ENCODE assay signal across 9 cellular contexts in genomic region chr2:33426666-33427231, GRCh38. TPM values are rescaled to one million over a fixed set of nuclear protein-coding genes. Genes with fewer than 3 reads are reported as not detected.
DNase-seq lines count a peak whose midpoint lies in the region; ATAC-seq and TF ChIP-seq lines count a peak whose summit lies in the region.
"Had no signal": no experiment of that assay in that cellular context is flagged by ENCODE, and none has a peak within 500 bp of the region (broad histone marks: within the 10 kb centered on the region; RNA-seq: fewer than 3 reads in every experiment).

No MANE protein-coding gene starts in this region.

- H3K27me3 Mint-ChIP-seq in HFFc6 (ENCODE audit: insufficient read depth) (no peaks in the 10 kb centered on the region), WTC11 (ENCODE audit: low read depth) (no peaks in the 10 kb centered on the region)

- no peaks in the 10 kb centered on the region for H3K9me3 ChIP-seq in trophoblast cell (ENCODE audit: insufficient read depth, low read depth, low read length)

- H2BK12ac ChIP-seq in trophoblast cell (ENCODE audit: low read length) = no peak overlapping the region

- peaks cover 74% of the 10 kb centered on the region for H3K4me1 Mint-ChIP-seq in HFFc6 (ENCODE audit: low read depth)
- no peaks in the 10 kb centered on the region for H3K4me1 Mint-ChIP-seq in WTC11

- H3K79me2 ChIP-seq in trophoblast cell (ENCODE audit: control insufficient read depth, insufficient read depth, low read length, poor library complexity) = no peaks in the 10 kb centered on the region

- ATAC-seq in WTC11 (no peak), GM19463 (IDR thresholded peaks at IDR 0.05; ENCODE audit: unreplicated experiment) (no peak)

- no peak for TF ChIP-seq CTCF in HFFc6 (IDR thresholded peaks at IDR 0.05)
- TF ChIP-seq CTCF in WTC11 (IDR thresholded peaks at IDR 0.05) = no peak

- H3K27ac Mint-ChIP-seq in HFFc6 = peak overlapping the region; percentile 88
- no peak overlapping the region for H3K27ac Mint-ChIP-seq in WTC11

- no peak overlapping the region for H3K9ac ChIP-seq in trophoblast cell (ENCODE audit: low read length)

- H3K36me3 Mint-ChIP-seq in HFFc6 (ENCODE audit: low read depth) (peaks cover 12% of the 10 kb centered on the region), WTC11 (peaks cover 2% of the 10 kb centered on the region; the same call in 1 of the 2 replicates)

- no peak overlapping the region for H4K91ac ChIP-seq in trophoblast cell (ENCODE audit: low read depth, low read length)

- peak overlapping the region; percentile 19; the same call in 1 of the 2 replicates for H3K4me3 Mint-ChIP-seq in HFFc6
- H3K4me3 Mint-ChIP-seq in WTC11 = no peak overlapping the region

- H3K9me3 Mint-ChIP-seq in HFFc6 = no peaks in the 10 kb centered on the region
- H3K9me3 Mint-ChIP-seq in WTC11 = peaks cover 22% of the 10 kb centered on the region

- no peak overlapping the region for H4K12ac ChIP-seq in trophoblast cell (ENCODE audit: low read depth, low read length)

- no peaks in the 10 kb centered on the region for H3K27me3 ChIP-seq in trophoblast cell (ENCODE audit: insufficient read depth, low read length)

- no peak overlapping the region for H3K4me2 ChIP-seq in trophoblast cell (ENCODE audit: low read length)

- CTCF ChIA-PET in WTC11 (lab: Charles Lee) = no interaction called here

- H2BK120ac ChIP-seq in trophoblast cell (ENCODE audit: insufficient read depth, low read length, poor library complexity) = no peak overlapping the region

- H2AFZ ChIP-seq in trophoblast cell (ENCODE audit: insufficient read depth, low read length, poor library complexity) = no peak overlapping the region

- H3K36me3 ChIP-seq in trophoblast cell (ENCODE audit: control insufficient read depth in 1 of 2, insufficient read depth in 2 of 2, low read length in 2 of 2) = no peaks in the 10 kb centered on the region

- H3K4me3 ChIP-seq in trophoblast cell (ENCODE audit: low read depth, low read length) = no peak overlapping the region

- DNase-seq in HFFc6 = peak; percentile 91
- DNase-seq in NCI-H69 (lab: John Stamatoyannopoulos, UW) = peak; percentile 20
- peak; percentile 92 for DNase-seq in fibroblast of gingiva (ENCODE audit: low read depth)
- DNase-seq in trophoblast cell = peak; percentile 18 to 45
- DNase-seq in WTC11 (ENCODE audit: low spot score) = no peak
- no peak for DNase-seq in NCI-H1092 treated with DMSO at 0.1 percent for 48 hours (lab: John Stamatoyannopoulos, UW)
- no peak for DNase-seq in NCI-H510A treated with DMSO at 0.1 percent for 48 hours (lab: John Stamatoyannopoulos, UW)
- DNase-seq: posterior cingulate gyrus had no signal

- no peaks in the 10 kb centered on the region for H3K79me1 ChIP-seq in trophoblast cell (ENCODE audit: low read length)

- no peak overlapping the region for H2AK5ac ChIP-seq in trophoblast cell (ENCODE audit: low read length)

- H3K14ac ChIP-seq in trophoblast cell (ENCODE audit: low read length) = no peak overlapping the region

- no peak overlapping the region for H3K18ac ChIP-seq in trophoblast cell (ENCODE audit: low read length)

- no peak overlapping the region for H3K4ac ChIP-seq in trophoblast cell (ENCODE audit: low read depth, low read length)

- no peak overlapping the region for H4K8ac ChIP-seq in trophoblast cell (ENCODE audit: low read depth, low read length)

- H3K23ac ChIP-seq in trophoblast cell (ENCODE audit: low read length) = no peak overlapping the region

- WGBS in trophoblast cell (ENCODE audit: extremely low coverage, insufficient coverage, insufficient read length) = no CpG with 5 or more reads among the region's 3 CpGs

- no peak overlapping the region for H2BK5ac ChIP-seq in trophoblast cell (ENCODE audit: low read depth, low read length, poor library complexity)

- H3K4me1 ChIP-seq in trophoblast cell (ENCODE audit: control insufficient read depth in 1 of 2, insufficient read depth in 2 of 2, low read length in 2 of 2) = no peaks in the 10 kb centered on the region

- no peak overlapping the region for H3K27ac ChIP-seq in trophoblast cell (ENCODE audit: low read depth, low read length)

- POLR2A ChIA-PET in WTC11 (lab: Charles Lee) = no interaction called here

TF ChIP-seq in WTC11, 78 proteins besides CTCF, POLR2A, EP300 and RAD21:
- no peak for TF ChIP-seq NFATC4 (CRISPR knock-in tag; IDR thresholded peaks at IDR 0.05)
- no peak for TF ChIP-seq TP53 (CRISPR knock-in tag; IDR thresholded peaks at IDR 0.05)
- TF ChIP-seq RORB (CRISPR knock-in tag; IDR thresholded peaks at IDR 0.05) = no peak
- no peak for TF ChIP-seq ESRRA (CRISPR knock-in tag; IDR thresholded peaks at IDR 0.05; ENCODE audit: borderline replicate concordance)
- no peak for TF ChIP-seq SOX15 (CRISPR knock-in tag; IDR thresholded peaks at IDR 0.05)
- TF ChIP-seq CREB1 (CRISPR knock-in tag; IDR thresholded peaks at IDR 0.05) = no peak
- TF ChIP-seq USF1 (CRISPR knock-in tag; IDR thresholded peaks at IDR 0.05) = no peak
- TF ChIP-seq CREM (CRISPR knock-in tag; IDR thresholded peaks at IDR 0.05) = no peak
- TF ChIP-seq ZNF416 (CRISPR knock-in tag; IDR thresholded peaks at IDR 0.05) = no peak
- no peak for TF ChIP-seq NFYB (CRISPR knock-in tag; conservative IDR thresholded peaks at IDR 0.05; ENCODE audit: low read depth)
- no peak for TF ChIP-seq FOXP1 (CRISPR knock-in tag; IDR thresholded peaks at IDR 0.05; ENCODE audit: borderline replicate concordance)

RNA-seq across cellular contexts. Expression of gene RASGRP3, which starts 49.7 kb away (rescaled TPM):
- total RNA-seq in HFFc6 (2021; fragmentation: NEBNext Ultra II Directional; extraction: Animal tissue kit (Norgen Biotek cat#: 25700)) = 1 to 10 TPM; 1.7 to 4.6 (median 3.0) TPM
- 0.03 and 0.04 TPM in 2 replicates for polyA plus RNA-seq in trophoblast cell (2013)
- 0.11 to 0.23 TPM (median 0.14 TPM) in 3 replicates for total RNA-seq in WTC11 (2021)

Comparison
In these comparisons a context has a peak if more than half of its experiments do, and no peak if none do; other contexts are left out.
1. DNase-seq: peak in HFFc6 (single experiment), NCI-H69 (single experiment), fibroblast of gingiva (single experiment) and trophoblast cell (2 of 2); none in WTC11 (single experiment), NCI-H1092 treated with DMSO at 0.1 percent for 48 hours (single experiment) and NCI-H510A treated with DMSO at 0.1 percent for 48 hours (single experiment).